18 cellular contexts compared by ENCODE assay signal in the genomic region with DNA sequence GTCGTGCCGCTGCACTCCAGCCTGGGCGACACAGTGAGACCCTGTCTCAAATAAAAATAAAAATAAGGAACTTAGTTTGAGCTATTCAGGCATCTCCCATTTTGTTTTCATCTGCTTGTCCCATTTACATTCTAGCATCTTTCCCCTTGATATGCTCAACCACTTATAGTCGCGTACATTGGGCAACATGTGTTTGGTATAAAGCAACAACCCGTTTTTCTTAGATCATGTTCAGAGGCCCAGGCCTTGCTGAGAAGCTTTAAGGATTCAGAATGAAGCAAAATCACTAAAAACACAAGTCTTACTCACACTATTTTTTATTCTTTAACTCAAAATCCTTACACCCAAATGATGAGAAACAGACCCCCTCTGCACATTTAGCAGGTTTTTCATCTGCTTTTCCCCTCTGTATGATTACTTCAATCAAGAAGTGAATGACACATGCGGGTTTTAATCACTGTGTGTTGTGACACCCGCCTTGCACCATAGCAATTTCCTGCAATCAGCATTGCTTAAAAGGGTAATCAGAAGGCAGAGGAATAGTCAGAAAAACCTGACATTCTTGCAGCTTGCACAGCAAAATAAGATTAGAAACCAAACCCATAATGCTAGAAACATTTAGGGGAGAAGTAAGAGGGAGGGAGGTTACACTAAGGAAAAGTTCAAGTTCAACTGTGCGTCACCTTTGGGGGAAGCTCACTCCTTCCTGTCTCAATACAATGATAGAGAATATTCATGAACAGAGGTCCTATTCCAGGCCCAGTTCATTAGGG. TPM values are rescaled to one million over a fixed set of nuclear protein-coding genes. Genes with fewer than 3 reads are reported as not detected.
DNase-seq lines count a peak whose midpoint lies in the region; ATAC-seq and TF ChIP-seq lines count a peak whose summit lies in the region.
"Had no signal": no experiment of that assay in that cellular context is flagged by ENCODE, and none has a peak within 500 bp of the region (broad histone marks: within the 10 kb centered on the region; RNA-seq: fewer than 3 reads in every experiment).

No MANE protein-coding gene starts in this region.

- intact Hi-C loops in mucosa of descending colon (cut with DNase I, micrococcal nuclease) = loop anchor here (10.0 kb wide), 1 partner anchor 281 kb away; no protein-coding TSS in a partner anchor
- intact Hi-C loops in left colon (cut with DNase I, micrococcal nuclease) = loop anchor here in 1 of 2 donors (10.0 kb wide), 1 partner anchor 281 kb away; no protein-coding TSS in a partner anchor

- H3K27ac ChIP-seq in subcutaneous abdominal adipose tissue (ENCODE audit: low read depth, low read length) = peak overlapping the region; percentile 98
- H3K27ac ChIP-seq in Peyer's patch = no peak overlapping the region
- H3K27ac ChIP-seq: 22Rv1, KMS-11, WERI-Rb-1 had no signal

- DNase-seq in NK-92 treated with Interleukin-12 subunit alpha and Interleukin-12 subunit beta, amount 100 ng/mL, for 24 hours (lab: John Stamatoyannopoulos, UW) = peak; percentile 31
- no peak for DNase-seq in NK-92 (lab: John Stamatoyannopoulos, UW; ENCODE audit: unreplicated experiment)
- peak; percentile 41 for DNase-seq in SIG-M5 (lab: John Stamatoyannopoulos, UW)
- DNase-seq in fibroblast of mammary gland (ENCODE audit: low read depth) = peak; percentile 24
- no peak for DNase-seq in Peyer's patch
- no peak for DNase-seq in mucosa of descending colon
- no peak for DNase-seq in left colon
- DNase-seq: activated CD8-positive, alpha-beta memory T cell treated with anti-CD3 and anti-CD28 coated beads for 24 hours; amygdala; midbrain; NCI-H1436 treated with DMSO at 0.1 percent for 48 hours; stimulated activated CD4-positive, alpha-beta T cell treated with anti-CD3 and anti-CD28 coated beads, Interleukin-4, amount 100 ng/mL, for 24 hours; WERI-Rb-1 had no signal

- ATAC-seq in mucosa of descending colon = no peak
- ATAC-seq in left colon = no peak
- ATAC-seq: HCT116, sciatic nerve had no signal

- H3K27me3 ChIP-seq in subcutaneous abdominal adipose tissue (ENCODE audit: control insufficient read depth in 5 of 5, insufficient read depth in 4 of 5, low read length in 5 of 5) = no peaks in the 10 kb centered on the region
- H3K27me3 ChIP-seq in Peyer's patch = no peaks in the 10 kb centered on the region

- H3K9me3 ChIP-seq in subcutaneous abdominal adipose tissue (ENCODE audit: control insufficient read depth in 5 of 5, low read length in 5 of 5) (no peaks in the 10 kb centered on the region), Peyer's patch (no peaks in the 10 kb centered on the region), mucosa of descending colon (no peaks in the 10 kb centered on the region)

- peak overlapping the region in 4 of 5 donors; percentile 0 to 93 (median 37) for H3K9ac ChIP-seq in subcutaneous abdominal adipose tissue (ENCODE audit: low read length in 5 of 5)
- H3K9ac ChIP-seq: KMS-11 had no signal

- no peak for TF ChIP-seq CTCF in fibroblast of mammary gland (conservative IDR thresholded peaks at IDR 0.05; ENCODE audit: control insufficient read depth, insufficient read depth, low read depth, low read length)
- TF ChIP-seq CTCF in Peyer's patch (IDR thresholded peaks at IDR 0.05) = no peak
- TF ChIP-seq CTCF in mucosa of descending colon (IDR thresholded peaks at IDR 0.05) = no peak

- H3K4me1 ChIP-seq in subcutaneous abdominal adipose tissue (ENCODE audit: control insufficient read depth in 5 of 5, insufficient read depth in 5 of 5, low read length in 5 of 5) (peaks cover 0 to 65% (median 40%) of the 10 kb centered on the region in 5 donors), Peyer's patch (no peaks in the 10 kb centered on the region), mucosa of descending colon (ENCODE audit: low read depth) (no peaks in the 10 kb centered on the region)

- H3K4me3 ChIP-seq in fibroblast of mammary gland (ENCODE audit: control insufficient read depth, low read depth, low read length) (no peak overlapping the region), subcutaneous abdominal adipose tissue (ENCODE audit: low read depth in 1 of 5, low read length in 5 of 5) (no peak overlapping the region), Peyer's patch (no peak overlapping the region), mucosa of descending colon (no peak overlapping the region)

- no peak for TF ChIP-seq POLR2A in Peyer's patch (IDR thresholded peaks at IDR 0.05)

- H3K36me3 ChIP-seq in subcutaneous abdominal adipose tissue (ENCODE audit: control insufficient read depth in 5 of 5, insufficient read depth in 5 of 5, low read length in 5 of 5) (peaks cover 6 to 22% (median 10%) of the 10 kb centered on the region in 5 donors), Peyer's patch (peaks cover 0 to 11% (median 0%) of the 10 kb centered on the region in 3 donors), mucosa of descending colon (ENCODE audit: low read depth) (no peaks in the 10 kb centered on the region)

RNA-seq across cellular contexts. Expression of a gene that starts 25.9 kb away (rescaled TPM):
- total RNA-seq in Peyer's patch (10 to 100 TPM; 14.0 to 32.4 (median 31.7) TPM), mucosa of descending colon (10 to 100 TPM; 16.7 to 29.3 (median 21.1) TPM), left colon (10 to 100 TPM; 20.6 to 23.4 TPM)

RNA-seq across cellular contexts. Expression of a gene that starts 33.5 kb away (rescaled TPM):
- 1 to 10 TPM in 2 of 4 donors, under 1 TPM in 2; 0.53 to 1.7 (median 1.1) TPM for total RNA-seq in Peyer's patch
- total RNA-seq in mucosa of descending colon = 1 to 10 TPM; 1.7 to 2.7 (median 2.3) TPM
- total RNA-seq in left colon = 1 to 10 TPM; 1.2 to 1.9 TPM

RNA-seq across cellular contexts. Expression of a gene that starts 33.9 kb away (rescaled TPM):
- total RNA-seq in Peyer's patch (10 to 100 TPM in 3 of 4 donors, not detected in 1; 11.9 to 22.6 (median 16.0) TPM), mucosa of descending colon (10 to 100 TPM; 12.2 to 26.4 (median 19.1) TPM), left colon (10 to 100 TPM; 19.1 to 23.0 TPM)

Comparison
In these comparisons a context has a peak if more than half of its experiments do, and no peak if none do; other contexts are left out.
1. DNase-seq: peak in NK-92 treated with Interleukin-12 subunit alpha and Interleukin-12 subunit beta, amount 100 ng/mL, for 24 hours (single experiment), SIG-M5 (single experiment) and fibroblast of mammary gland (single experiment); none in NK-92 (single experiment), Peyer's patch (0 of 3), mucosa of descending colon (0 of 3) and left colon (0 of 2).